Comparison of ENCODE assay signal across 32 cellular contexts in the genomic region with DNA sequence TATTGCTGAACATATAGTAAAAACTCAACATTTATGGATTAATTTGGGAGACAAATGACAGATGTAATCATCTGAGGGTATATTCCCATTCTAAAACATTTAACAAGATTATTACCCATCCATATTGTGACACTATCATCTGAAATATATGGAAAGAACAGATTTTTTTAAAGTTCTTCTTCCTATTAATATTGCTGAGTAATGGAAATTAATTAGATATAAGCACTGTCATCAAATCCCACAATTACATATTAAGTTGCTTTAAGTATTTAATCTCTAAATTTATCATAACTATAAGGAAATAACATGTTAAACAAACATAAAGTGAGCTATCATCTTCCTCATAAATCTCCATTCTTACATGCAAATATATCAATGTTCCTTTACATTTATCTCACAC.
"Had no signal": no experiment of that assay in that cellular context is flagged by ENCODE, and none has a peak within 500 bp of the region (broad histone marks: within the 10 kb centered on the region; RNA-seq: fewer than 3 reads in every experiment).

No MANE protein-coding gene starts in this region.

- H3K4me1 ChIP-seq: adrenal gland, body of pancreas, breast epithelium had no signal

- H3K27me3 ChIP-seq: adrenal gland, body of pancreas, brain microvascular endothelial cell, breast epithelium had no signal

- FAIRE-seq: TTC549 had no signal

- DNase-seq: activated B cell treated with CpG ODN at 0.5 μM for 24 hours; activated CD4-positive, alpha-beta memory T cell treated with anti-CD3 and anti-CD28 coated beads for 36 hours; activated CD4-positive, alpha-beta T cell treated with anti-CD3 and anti-CD28 coated beads for 4 hours; activated CD4-positive, alpha-beta T cell treated with anti-CD3 and anti-CD28 coated beads, Interleukin-2, amount 10 ng/mL, durations not matched to agents 24 days and 14 days; activated CD4-positive, alpha-beta T cell treated with anti-CD3 and anti-CD28 coated beads, Interleukin-2, amount 50 U/mL, for 1 hour; activated CD4-positive, alpha-beta T cell treated with anti-CD3 and anti-CD28 coated beads, Interleukin-2, amount 50 U/mL, for 4 hours; activated CD4-positive, CD25-positive, alpha-beta regulatory T cell treated with anti-CD3 and anti-CD28 coated beads, Interleukin-2, amount 50 U/mL, for 72 hours; activated CD8-positive, alpha-beta memory T cell treated with anti-CD3 and anti-CD28 coated beads, Interleukin-2, amount 50 U/mL, for 4 hours; activated CD8-positive, alpha-beta T cell treated with anti-CD3 and anti-CD28 coated beads for 36 hours; activated effector memory CD4-positive, alpha-beta T cell treated with anti-CD3 and anti-CD28 coated beads, Interleukin-2, amount 50 U/mL, for 16 hours; activated gamma-delta T cell treated with Interleukin-2 at 50 U/mL for 16 hours; activated naive CD4-positive, alpha-beta T cell; activated naive CD4-positive, alpha-beta T cell treated with anti-CD3 and anti-CD28 coated beads for 36 hours; activated naive CD4-positive, alpha-beta T cell treated with anti-CD3 and anti-CD28 coated beads, Interleukin-2, amount 50 U/mL, for 16 hours; activated naive CD8-positive, alpha-beta T cell treated with anti-CD3 and anti-CD28 coated beads for 36 hours; activated T-cell treated with anti-CD3 and anti-CD28 coated beads for 4 hours; activated T-cell treated with anti-CD3 and anti-CD28 coated beads, Interleukin-2, amount 50 U/mL, for 1 hour; activated T-cell treated with anti-CD3 and anti-CD28 coated beads, Interleukin-2, amount 50 U/mL, for 4 hours; activated T-cell treated with anti-CD3 and anti-CD28 coated beads, Interleukin-2, amount 50 U/mL, for 72 hours; adrenal gland; amniotic stem cell; aorta; body of pancreas; brain microvascular endothelial cell; central memory CD4-positive, alpha-beta T cell; T-helper 2 cell; T-helper 9 cell had no signal

- H3K4me3 ChIP-seq: adrenal gland, body of pancreas, breast epithelium had no signal

- H3K27ac ChIP-seq: adrenal gland, body of pancreas, brain microvascular endothelial cell, breast epithelium, VCaP had no signal

- H3K36me3 ChIP-seq: adrenal gland, brain microvascular endothelial cell, breast epithelium had no signal

- H3K9me3 ChIP-seq: body of pancreas had no signal

- ATAC-seq: activated CD8-positive, alpha-beta T cell treated with anti-CD3 and anti-CD28 coated beads for 36 hours; activated naive CD4-positive, alpha-beta T cell treated with anti-CD3 and anti-CD28 coated beads, Interleukin-2, amount 50 U/mL, for 72 hours; activated T-cell treated with anti-CD3 and anti-CD28 coated beads, Interleukin-2, amount 50 U/mL, for 4 hours; activated T-cell treated with anti-CD3 and anti-CD28 coated beads, Interleukin-2, amount 50 U/mL, for 72 hours; activated T-helper 17 cell treated with anti-CD3 and anti-CD28 coated beads, Interleukin-2, amount 50 U/mL, for 72 hours; body of pancreas had no signal
